8 cellular contexts compared by ENCODE assay signal in the genomic region with DNA sequence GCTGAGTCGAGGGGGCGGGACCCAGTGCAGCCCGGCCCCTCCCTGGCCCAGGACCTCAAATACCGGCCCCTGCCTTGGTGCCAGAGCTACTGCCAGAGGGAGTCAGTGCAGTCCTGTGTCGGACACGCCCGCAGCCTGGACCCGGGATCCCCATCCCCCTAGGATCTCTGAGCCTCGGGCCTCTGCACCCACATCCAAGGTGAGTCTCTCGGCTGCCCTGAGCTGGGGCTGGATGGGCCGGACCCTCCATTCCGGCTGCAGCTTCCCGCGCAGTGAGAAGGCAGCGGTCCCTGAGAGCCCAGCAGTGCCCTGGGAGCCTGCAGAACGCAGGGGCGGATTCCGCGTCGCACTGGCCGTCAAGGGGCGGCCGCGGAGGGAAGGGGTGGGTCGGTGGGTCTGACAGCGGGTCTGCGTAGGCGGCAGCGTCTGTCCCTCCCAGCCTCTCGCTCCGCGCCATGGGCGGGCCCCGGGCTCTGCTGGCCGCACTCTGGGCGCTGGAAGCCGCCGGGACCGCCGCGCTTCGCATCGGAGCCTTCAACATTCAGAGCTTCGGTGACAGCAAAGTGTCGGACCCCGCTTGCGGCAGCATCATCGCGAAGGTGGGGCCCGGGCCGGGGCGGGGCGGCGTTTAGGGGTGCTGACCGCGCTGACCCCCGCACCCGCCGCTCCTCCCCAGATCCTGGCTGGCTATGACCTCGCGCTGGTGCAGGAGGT. TPM values are rescaled to one million over a fixed set of nuclear protein-coding genes. Genes with fewer than 3 reads are reported as not detected.
DNase-seq lines count a peak whose midpoint lies in the region; ATAC-seq and TF ChIP-seq lines count a peak whose summit lies in the region.
"Had no signal": no experiment of that assay in that cellular context is flagged by ENCODE, and none has a peak within 500 bp of the region (broad histone marks: within the 10 kb centered on the region; RNA-seq: fewer than 3 reads in every experiment).

A gene with protein sequence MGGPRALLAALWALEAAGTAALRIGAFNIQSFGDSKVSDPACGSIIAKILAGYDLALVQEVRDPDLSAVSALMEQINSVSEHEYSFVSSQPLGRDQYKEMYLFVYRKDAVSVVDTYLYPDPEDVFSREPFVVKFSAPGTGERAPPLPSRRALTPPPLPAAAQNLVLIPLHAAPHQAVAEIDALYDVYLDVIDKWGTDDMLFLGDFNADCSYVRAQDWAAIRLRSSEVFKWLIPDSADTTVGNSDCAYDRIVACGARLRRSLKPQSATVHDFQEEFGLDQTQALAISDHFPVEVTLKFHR (plus strand): TSS at position 83 of the 714 bp plus-strand sequence. CDS start 373 bp downstream, at position 456.

- H3K36me3 Mint-ChIP-seq in WTC11: no peaks in the 10 kb centered on the region

- no peak for TF ChIP-seq CTCF in WTC11 (IDR thresholded peaks at IDR 0.05)

- H3K9me3 ChIP-seq in right cardiac atrium (ENCODE audit: control insufficient read depth, low read length): no peaks in the 10 kb centered on the region
- no peaks in the 10 kb centered on the region for H3K9me3 ChIP-seq in skeletal muscle satellite cell (replicated peaks; ENCODE audit: low read length)

- no peak within 1 kb of the TSS for H3K27ac ChIP-seq in right cardiac atrium (ENCODE audit: low read length)

- H3K27ac Mint-ChIP-seq in WTC11: no peak within 1 kb of the TSS
- H3K27ac Mint-ChIP-seq: activated CD4-positive, alpha-beta memory T cell treated with anti-CD3 and anti-CD28 coated beads, Interleukin-2, amount 10 ng/mL, durations not matched to agents 7 days and 5 days had no signal

- CTCF ChIA-PET in WTC11 (lab: Charles Lee): interaction anchor here (0.9 to 4.5 kb wide), 9 partner anchors 15 to 265 kb away, joined by 3 to 51 read pairs (median 4); partner anchors contain the start of genes CASKIN1, ECI1 and PGP

- DNase-seq in H7: peak; percentile 94
- DNase-seq in WTC11 (ENCODE audit: low spot score): peak; percentile 66
- peak; percentile 50 to 79 (median 76) for DNase-seq in right cardiac atrium
- no peak for DNase-seq in T-helper 9 cell
- no peak for DNase-seq in UCSD-AML1 (lab: John Stamatoyannopoulos, UW; ENCODE audit: unreplicated experiment)
- DNase-seq: activated CD4-positive, alpha-beta memory T cell treated with anti-CD3 and anti-CD28 coated beads, Interleukin-2, amount 10 ng/mL, durations not matched to agents 7 days and 5 days had no signal

- H3K4me3 ChIP-seq in H7 (ENCODE audit: insufficient read depth, low read depth, low read length): peak within 1 kb of the TSS; percentile 33
- H3K4me3 ChIP-seq in right cardiac atrium (ENCODE audit: low read length): no peak within 1 kb of the TSS
- H3K4me3 ChIP-seq in skeletal muscle satellite cell (ENCODE audit: low read length): no peak within 1 kb of the TSS

- intact Hi-C loops in right cardiac atrium (cut with DNase I): no loop called here

- ATAC-seq in WTC11 (peak; percentile 55), right cardiac atrium (peak; percentile 22 to 41), GM19324 (IDR thresholded peaks at IDR 0.05; ENCODE audit: low FRiP score, unreplicated experiment) (no peak)

- H3K36me3 ChIP-seq in H7 (replicated peaks; ENCODE audit: control insufficient read depth, insufficient read depth, low read length): no peaks in the 10 kb centered on the region; the same call in 1 of the 2 replicates
- peaks cover 53% of the 10 kb centered on the region for H3K36me3 ChIP-seq in skeletal muscle satellite cell (ENCODE audit: insufficient read depth, low read length)

- peak within 1 kb of the TSS; percentile 23 for H3K4me2 ChIP-seq in skeletal muscle satellite cell (ENCODE audit: low read length)

- peaks cover 16% of the 10 kb centered on the region for H3K27me3 Mint-ChIP-seq in WTC11 (ENCODE audit: low read depth)
- H3K27me3 Mint-ChIP-seq: activated CD4-positive, alpha-beta memory T cell treated with anti-CD3 and anti-CD28 coated beads, Interleukin-2, amount 10 ng/mL, durations not matched to agents 7 days and 5 days had no signal

- WGBS in right cardiac atrium: 3% methylated on average over 61 of the region's 61 CpGs

- no peaks in the 10 kb centered on the region for H3K4me1 Mint-ChIP-seq in WTC11
- H3K4me1 Mint-ChIP-seq: activated CD4-positive, alpha-beta memory T cell treated with anti-CD3 and anti-CD28 coated beads, Interleukin-2, amount 10 ng/mL, durations not matched to agents 7 days and 5 days had no signal

- H3K9me3 Mint-ChIP-seq in WTC11: no peaks in the 10 kb centered on the region
- H3K9me3 Mint-ChIP-seq: activated CD4-positive, alpha-beta memory T cell treated with anti-CD3 and anti-CD28 coated beads, Interleukin-2, amount 10 ng/mL, durations not matched to agents 7 days and 5 days had no signal

- peak within 1 kb of the TSS; percentile 55 for H3K4me3 Mint-ChIP-seq in WTC11
- H3K4me3 Mint-ChIP-seq: activated CD4-positive, alpha-beta memory T cell treated with anti-CD3 and anti-CD28 coated beads, Interleukin-2, amount 10 ng/mL, durations not matched to agents 7 days and 5 days had no signal

- H3K4me1 ChIP-seq in right cardiac atrium (ENCODE audit: control insufficient read depth, insufficient read depth, low read length): peaks cover 3% of the 10 kb centered on the region
- peaks cover 27% of the 10 kb centered on the region for H3K4me1 ChIP-seq in skeletal muscle satellite cell (ENCODE audit: control insufficient read depth, insufficient read depth, low read length)

- H3K27me3 ChIP-seq in H7 (ENCODE audit: control insufficient read depth, insufficient read depth, low read length): peaks cover 22% of the 10 kb centered on the region
- H3K27me3 ChIP-seq in right cardiac atrium (ENCODE audit: control insufficient read depth, insufficient read depth): no peaks in the 10 kb centered on the region
- no peaks in the 10 kb centered on the region for H3K27me3 ChIP-seq in skeletal muscle satellite cell (ENCODE audit: control insufficient read depth, insufficient read depth, low read length)

- no peak within 1 kb of the TSS for H3K9ac ChIP-seq in skeletal muscle satellite cell (ENCODE audit: low read depth, low read length)

- POLR2A ChIA-PET in WTC11 (lab: Charles Lee): interaction anchor here (0.5 to 4.1 kb wide), 5 partner anchors 11 to 27 kb away, joined by 3 to 28 read pairs (median 7); partner anchors contain the start of genes ECI1 and PGP

TF ChIP-seq in WTC11, 78 proteins besides CTCF, POLR2A, EP300 and RAD21 (continues in another document):
- TF ChIP-seq SP1 (CRISPR knock-in tag; conservative IDR thresholded peaks at IDR 0.05) (peak; percentile 45), EMX1 (CRISPR knock-in tag; IDR thresholded peaks at IDR 0.05) (no peak)
- TF ChIP-seq, protein P1, sequence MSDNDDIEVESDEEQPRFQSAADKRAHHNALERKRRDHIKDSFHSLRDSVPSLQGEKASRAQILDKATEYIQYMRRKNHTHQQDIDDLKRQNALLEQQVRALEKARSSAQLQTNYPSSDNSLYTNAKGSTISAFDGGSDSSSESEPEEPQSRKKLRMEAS (CRISPR knock-in tag; IDR thresholded peaks at IDR 0.05): 0 out of 2 replicates have a peak, but pooled peaks have one; percentile 11
- TF ChIP-seq, protein P2, sequence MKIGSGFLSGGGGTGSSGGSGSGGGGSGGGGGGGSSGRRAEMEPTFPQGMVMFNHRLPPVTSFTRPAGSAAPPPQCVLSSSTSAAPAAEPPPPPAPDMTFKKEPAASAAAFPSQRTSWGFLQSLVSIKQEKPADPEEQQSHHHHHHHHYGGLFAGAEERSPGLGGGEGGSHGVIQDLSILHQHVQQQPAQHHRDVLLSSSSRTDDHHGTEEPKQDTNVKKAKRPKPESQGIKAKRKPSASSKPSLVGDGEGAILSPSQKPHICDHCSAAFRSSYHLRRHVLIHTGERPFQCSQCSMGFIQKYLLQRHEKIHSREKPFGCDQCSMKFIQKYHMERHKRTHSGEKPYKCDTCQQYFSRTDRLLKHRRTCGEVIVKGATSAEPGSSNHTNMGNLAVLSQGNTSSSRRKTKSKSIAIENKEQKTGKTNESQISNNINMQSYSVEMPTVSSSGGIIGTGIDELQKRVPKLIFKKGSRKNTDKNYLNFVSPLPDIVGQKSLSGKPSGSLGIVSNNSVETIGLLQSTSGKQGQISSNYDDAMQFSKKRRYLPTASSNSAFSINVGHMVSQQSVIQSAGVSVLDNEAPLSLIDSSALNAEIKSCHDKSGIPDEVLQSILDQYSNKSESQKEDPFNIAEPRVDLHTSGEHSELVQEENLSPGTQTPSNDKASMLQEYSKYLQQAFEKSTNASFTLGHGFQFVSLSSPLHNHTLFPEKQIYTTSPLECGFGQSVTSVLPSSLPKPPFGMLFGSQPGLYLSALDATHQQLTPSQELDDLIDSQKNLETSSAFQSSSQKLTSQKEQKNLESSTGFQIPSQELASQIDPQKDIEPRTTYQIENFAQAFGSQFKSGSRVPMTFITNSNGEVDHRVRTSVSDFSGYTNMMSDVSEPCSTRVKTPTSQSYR (CRISPR knock-in tag; IDR thresholded peaks at IDR 0.05): 0 out of 2 replicates have a peak, but pooled peaks have one; percentile 16
- TF ChIP-seq, protein P3, sequence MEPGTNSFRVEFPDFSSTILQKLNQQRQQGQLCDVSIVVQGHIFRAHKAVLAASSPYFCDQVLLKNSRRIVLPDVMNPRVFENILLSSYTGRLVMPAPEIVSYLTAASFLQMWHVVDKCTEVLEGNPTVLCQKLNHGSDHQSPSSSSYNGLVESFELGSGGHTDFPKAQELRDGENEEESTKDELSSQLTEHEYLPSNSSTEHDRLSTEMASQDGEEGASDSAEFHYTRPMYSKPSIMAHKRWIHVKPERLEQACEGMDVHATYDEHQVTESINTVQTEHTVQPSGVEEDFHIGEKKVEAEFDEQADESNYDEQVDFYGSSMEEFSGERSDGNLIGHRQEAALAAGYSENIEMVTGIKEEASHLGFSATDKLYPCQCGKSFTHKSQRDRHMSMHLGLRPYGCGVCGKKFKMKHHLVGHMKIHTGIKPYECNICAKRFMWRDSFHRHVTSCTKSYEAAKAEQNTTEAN (CRISPR knock-in tag; IDR thresholded peaks at IDR 0.05): peak; percentile 48; the same call in 1 of the 2 replicates

RNA-seq across cellular contexts. Expression of the gene that starts here (rescaled TPM):
- total RNA-seq in H7 (2014; rRNA removed; shearing (Covaris generic)): 0.48 and 0.69 TPM in 2 replicates
- total RNA-seq in WTC11 (2021) (0.66 to 1.1 TPM (median 1.0 TPM) in 3 replicates), right cardiac atrium (under 1 TPM; 0.17 to 0.43 (median 0.33) TPM)
- polyA plus RNA-seq in right cardiac atrium: 0.48 TPM
- total RNA-seq in skeletal muscle satellite cell (2012; rRNA removed): under 0.01 and 1.0 TPM in 2 replicates

Comparison
In these comparisons a context has a peak if more than half of its experiments do, and no peak if none do; other contexts are left out.
1. Peak in DNase-seq and H3K4me3 ChIP-seq in H7; RNA of the gene not detected or under 1 TPM.
2. Peak in DNase-seq and ATAC-seq in right cardiac atrium; RNA of the gene not detected or under 1 TPM.